Comparison of ENCODE assay signal across 22 cellular contexts in genomic region chr22:41776381-41776780, GRCh38.
"Had no signal": no experiment of that assay in that cellular context is flagged by ENCODE, and none has a peak within 500 bp of the region (broad histone marks: within the 10 kb centered on the region; RNA-seq: fewer than 3 reads in every experiment).

No MANE protein-coding gene starts in this region.

- H3K27ac Mint-ChIP-seq: dendritic cell treated with granulocyte-macrophage colony-stimulating factor and Interleukin-4, amounts not matched to agents 40 ng/mL and 50 ng/mL, for 4 days; effector memory CD8-positive, alpha-beta T cell; nephron had no signal

- H3K27me3 ChIP-seq: esophagus muscularis mucosa, gastroesophageal sphincter, hepatocyte, neutrophil, transverse colon had no signal

- H3K4me1 ChIP-seq: esophagus muscularis mucosa, gastroesophageal sphincter had no signal

- H3K27me3 Mint-ChIP-seq: dendritic cell treated with granulocyte-macrophage colony-stimulating factor and Interleukin-4, amounts not matched to agents 40 ng/mL and 50 ng/mL, for 4 days had no signal

- H3K27ac ChIP-seq: epithelial cell of prostate, esophagus muscularis mucosa, gastroesophageal sphincter, hepatocyte, neutrophil, stomach, thoracic aorta, transverse colon had no signal

- H3K4me3 Mint-ChIP-seq: dendritic cell treated with granulocyte-macrophage colony-stimulating factor and Interleukin-4, amounts not matched to agents 40 ng/mL and 50 ng/mL, for 4 days; effector memory CD8-positive, alpha-beta T cell; nephron had no signal

- H3K4me3 ChIP-seq: esophagus muscularis mucosa, gastroesophageal sphincter, hepatocyte, lung, stomach, thoracic aorta, transverse colon had no signal

- H2AFZ ChIP-seq: hepatocyte had no signal

- ATAC-seq: effector memory CD8-positive, alpha-beta T cell; gastroesophageal sphincter; left colon; left ventricle myocardium superior; sciatic nerve had no signal

- H3K79me2 ChIP-seq: hepatocyte had no signal

- H3K4me2 ChIP-seq: hepatocyte had no signal

- H3K9me3 ChIP-seq: esophagus muscularis mucosa, gastroesophageal sphincter, neutrophil, stomach, thoracic aorta, transverse colon had no signal

- H3K4me1 Mint-ChIP-seq: nephron had no signal

- H3K9me3 Mint-ChIP-seq: dendritic cell treated with granulocyte-macrophage colony-stimulating factor and Interleukin-4, amounts not matched to agents 40 ng/mL and 50 ng/mL, for 4 days; effector memory CD8-positive, alpha-beta T cell; nephron had no signal

- H3K36me3 ChIP-seq: esophagus muscularis mucosa, gastroesophageal sphincter, neutrophil, stomach, thoracic aorta, transverse colon had no signal

- DNase-seq: effector memory CD8-positive, alpha-beta T cell; foreskin fibroblast; left colon; left ventricle myocardium superior; mesenchymal stem cell; midbrain; stimulated activated CD4-positive, alpha-beta T cell treated with anti-CD3 and anti-CD28 coated beads, Interleukin-2, amount 100 ng/mL, for 24 hours; stimulated activated CD4-positive, alpha-beta T cell treated with anti-CD3 and anti-CD28 coated beads, Interleukin-4, amount 100 ng/mL, for 4 hours; stimulated activated naive CD4-positive, alpha-beta T cell; stomach; substantia nigra; transverse colon had no signal
